11 cellular contexts compared by ENCODE assay signal in the genomic region with DNA sequence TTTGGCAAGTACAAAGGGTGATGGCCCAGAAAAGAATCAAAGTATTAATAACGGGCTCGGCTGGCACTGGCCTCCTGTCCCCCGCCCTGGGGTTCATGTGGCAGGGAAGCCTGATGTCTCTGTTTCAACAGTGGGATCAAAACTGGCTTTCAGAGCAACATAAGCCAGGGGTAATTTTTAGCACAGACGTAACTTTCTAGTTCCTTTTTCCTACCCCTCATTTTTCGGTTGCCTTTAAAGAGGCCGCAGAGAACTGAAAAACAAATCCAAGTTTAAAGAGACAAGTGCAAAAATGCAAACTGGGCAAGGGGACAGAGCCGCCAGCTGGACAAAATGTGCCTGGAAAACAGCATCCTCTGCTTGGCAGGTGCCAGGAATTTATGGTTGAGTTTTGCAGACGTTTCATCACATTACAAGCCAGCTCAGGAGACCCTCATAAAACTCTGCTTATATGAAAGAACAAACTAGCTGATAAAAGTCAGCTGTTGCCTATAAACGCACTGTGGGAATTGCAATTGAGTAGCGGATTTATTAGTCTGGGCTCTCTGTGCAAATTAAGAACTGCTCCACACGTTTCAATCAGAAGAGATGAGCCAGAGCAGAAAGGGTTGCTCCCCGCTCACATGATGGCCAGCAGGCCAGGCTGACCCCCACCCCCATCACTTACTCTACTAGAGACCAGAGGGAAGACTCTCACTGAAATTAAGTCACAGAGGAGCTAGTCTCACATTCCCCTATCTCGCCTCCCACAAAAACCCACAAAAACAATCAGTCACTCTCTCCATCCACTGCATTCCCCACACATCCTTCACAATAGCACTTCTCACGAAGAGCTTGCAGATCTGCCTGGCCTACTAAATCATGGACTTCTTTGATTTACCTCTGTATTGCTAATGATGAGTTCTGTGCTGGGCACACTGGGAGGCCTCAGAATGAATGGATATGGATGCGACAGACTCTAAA. TPM values are rescaled to one million over a fixed set of nuclear protein-coding genes. Genes with fewer than 3 reads are reported as not detected.
DNase-seq lines count a peak whose midpoint lies in the region; ATAC-seq and TF ChIP-seq lines count a peak whose summit lies in the region.
"Had no signal": no experiment of that assay in that cellular context is flagged by ENCODE, and none has a peak within 500 bp of the region (broad histone marks: within the 10 kb centered on the region; RNA-seq: fewer than 3 reads in every experiment).

No MANE protein-coding gene starts in this region.

- H3K27me3 ChIP-seq in prostate gland (replicated peaks; ENCODE audit: insufficient read depth): peaks cover 4% of the 10 kb centered on the region

- no peaks in the 10 kb centered on the region for H3K36me3 Mint-ChIP-seq in natural killer cell treated with Interleukin-12 subunit alpha and Interleukin-12 subunit beta and Interleukin-15 and Interleukin-18, amount 100 ng/mL, for 72 hours

- H3K27ac ChIP-seq in prostate gland: peak overlapping the region in 1 of 2 donors; percentile 30

- H3K4me1 Mint-ChIP-seq in natural killer cell treated with Interleukin-12 subunit alpha and Interleukin-12 subunit beta and Interleukin-15 and Interleukin-18, amount 100 ng/mL, for 72 hours (ENCODE audit: low read depth in 2 of 2): no peaks in the 10 kb centered on the region

- POLR2A ChIA-PET in HEK293T (lab: Yijun Ruan, JAX): interaction anchor here (4.7 kb wide), 1 partner anchor 14 kb away, joined by 19 read pairs; a partner anchor contains a TSS

- H3K4me3 Mint-ChIP-seq in natural killer cell treated with Interleukin-12 subunit alpha and Interleukin-12 subunit beta and Interleukin-15 and Interleukin-18, amount 100 ng/mL, for 72 hours: no peak overlapping the region

- WGBS in prostate gland: 11% methylated on average over 15 of the region's 15 CpGs

- TF ChIP-seq POLR2A in prostate gland (IDR thresholded peaks at IDR 0.05): no peak

- peaks cover 5% of the 10 kb centered on the region for H3K4me1 ChIP-seq in prostate gland (replicated peaks)

- no peaks in the 10 kb centered on the region for H3K9me3 Mint-ChIP-seq in natural killer cell treated with Interleukin-12 subunit alpha and Interleukin-12 subunit beta and Interleukin-15 and Interleukin-18, amount 100 ng/mL, for 72 hours

- CTCF ChIA-PET in HEK293T (lab: Yijun Ruan, JAX): interaction anchor here (1.0 to 1.3 kb wide), 2 partner anchors 14 to 75 kb away, joined by 3 to 4 read pairs; a partner anchor contains a TSS

- no peaks in the 10 kb centered on the region for H3K36me3 ChIP-seq in prostate gland

- ATAC-seq in natural killer cell treated with Interleukin-12 subunit alpha and Interleukin-12 subunit beta and Interleukin-15 and Interleukin-18, amount 100 ng/mL, for 72 hours: no peak

- intact Hi-C loops in prostate gland (cut with DNase I): loop anchor here (2.0 kb wide), 1 partner anchor 72 kb away; no protein-coding TSS in a partner anchor

- DNase-seq in GM12864 (ENCODE audit: low read depth) (peak; percentile 61), HEK293T (ENCODE audit: extremely low spot score) (no peak), amniotic epithelial cell (ENCODE audit: low read depth) (peak; percentile 37), prostate gland (ENCODE audit: low spot score) (peak; percentile 17), H4 (ENCODE audit: low spot score) (no peak), occipital lobe (lab: John Stamatoyannopoulos, UW) (no peak)
- no peak for DNase-seq in natural killer cell treated with Interleukin-12 subunit alpha and Interleukin-12 subunit beta and Interleukin-15 and Interleukin-18, amount 100 ng/mL, for 72 hours (ENCODE audit: low spot score)
- DNase-seq in activated CD4-positive, alpha-beta T cell treated with anti-CD3 and anti-CD28 coated beads for 48 hours: no peak
- DNase-seq: NCI-H69 had no signal

- no peaks in the 10 kb centered on the region for H3K9me3 ChIP-seq in prostate gland

- no peak for TF ChIP-seq CTCF in GM12864 (IDR thresholded peaks at IDR 0.05; ENCODE audit: low read depth, low read length, missing control alignments)
- peak in 1 of 4 experiments; percentile 3 for TF ChIP-seq CTCF in prostate gland (IDR thresholded peaks at IDR 0.05)

- H3K27me3 Mint-ChIP-seq in natural killer cell treated with Interleukin-12 subunit alpha and Interleukin-12 subunit beta and Interleukin-15 and Interleukin-18, amount 100 ng/mL, for 72 hours: peaks cover 0 to 5% of the 10 kb centered on the region in 2 donors

- H3K4me3 ChIP-seq in GM12864 (ENCODE audit: low read depth, low read length) (peak overlapping the region; percentile 10; the same call in 1 of the 2 replicates), prostate gland (no peak overlapping the region)

- no peak overlapping the region for H3K27ac Mint-ChIP-seq in natural killer cell treated with Interleukin-12 subunit alpha and Interleukin-12 subunit beta and Interleukin-15 and Interleukin-18, amount 100 ng/mL, for 72 hours

TF ChIP-seq in HEK293T, 16 proteins besides CTCF, POLR2A, EP300 and RAD21:
- TF ChIP-seq LEF1 (IDR thresholded peaks at IDR 0.05; ENCODE audit: borderline replicate concordance) (no peak), L3MBTL2 (conservative IDR thresholded peaks at IDR 0.05) (no peak), FOXM1 (IDR thresholded peaks at IDR 0.05; ENCODE audit: borderline replicate concordance) (no peak), HDGF (IDR thresholded peaks at IDR 0.05; ENCODE audit: borderline replicate concordance) (no peak), ZNF384 (IDR thresholded peaks at IDR 0.05) (no peak), FOXA1 (IDR thresholded peaks at IDR 0.05) (no peak), TARDBP (IDR thresholded peaks at IDR 0.05) (no peak), SUZ12 (IDR thresholded peaks at IDR 0.05) (no peak), SP1 (IDR thresholded peaks at IDR 0.05) (no peak), BHLHE40 (IDR thresholded peaks at IDR 0.05; ENCODE audit: borderline replicate concordance) (no peak), NFRKB (IDR thresholded peaks at IDR 0.05) (no peak), FOXK2 (IDR thresholded peaks at IDR 0.05) (no peak), ELF4 (IDR thresholded peaks at IDR 0.05) (no peak), ARNT (IDR thresholded peaks at IDR 0.05) (no peak), PKNOX1 (IDR thresholded peaks at IDR 0.05) (peak; percentile 78), CTBP1 (IDR thresholded peaks at IDR 0.05; ENCODE audit: borderline replicate concordance) (peak; percentile 61; the same call in 1 of the 2 replicates)

RNA-seq across cellular contexts. Expression of gene CDCA8, which starts 15.8 kb away (rescaled TPM):
- total RNA-seq in prostate gland (1 to 10 TPM; 2.1 to 8.6 TPM), occipital lobe (0.31 TPM)
- 10 to 100 TPM; 29.8 to 60.4 TPM for total RNA-seq in natural killer cell treated with Interleukin-12 subunit alpha and Interleukin-12 subunit beta and Interleukin-15 and Interleukin-18, amount 100 ng/mL, for 72 hours
- total RNA-seq in H4 (2014; rRNA removed; shearing (Covaris generic)): 12.4 and 28.5 TPM in 2 replicates

RNA-seq across cellular contexts. Expression of gene RSPO1, which starts 41.9 kb away (rescaled TPM):
- 1 to 10 TPM; 1.6 TPM for total RNA-seq in prostate gland
- not detected for total RNA-seq in natural killer cell treated with Interleukin-12 subunit alpha and Interleukin-12 subunit beta and Interleukin-15 and Interleukin-18, amount 100 ng/mL, for 72 hours
- total RNA-seq in H4 (2014; rRNA removed; shearing (Covaris generic)): 0.08 and 0.12 TPM in 2 replicates
- total RNA-seq in occipital lobe: not detected
- total RNA-seq: H1, renal cortical epithelial cell had no signal

Comparison
In these comparisons a context has a peak if more than half of its experiments do, and no peak if none do; other contexts are left out.
1. DNase-seq: peak in GM12864 (single experiment), amniotic epithelial cell (single experiment) and prostate gland (single experiment); none in HEK293T (single experiment), natural killer cell treated with Interleukin-12 subunit alpha and Interleukin-12 subunit beta and Interleukin-15 and Interleukin-18, amount 100 ng/mL, for 72 hours (single experiment), H4 (single experiment), occipital lobe (single experiment) and activated CD4-positive, alpha-beta T cell treated with anti-CD3 and anti-CD28 coated beads for 48 hours (single experiment).